Comparison of ENCODE assay signal across 28 cellular contexts in the genomic region with DNA sequence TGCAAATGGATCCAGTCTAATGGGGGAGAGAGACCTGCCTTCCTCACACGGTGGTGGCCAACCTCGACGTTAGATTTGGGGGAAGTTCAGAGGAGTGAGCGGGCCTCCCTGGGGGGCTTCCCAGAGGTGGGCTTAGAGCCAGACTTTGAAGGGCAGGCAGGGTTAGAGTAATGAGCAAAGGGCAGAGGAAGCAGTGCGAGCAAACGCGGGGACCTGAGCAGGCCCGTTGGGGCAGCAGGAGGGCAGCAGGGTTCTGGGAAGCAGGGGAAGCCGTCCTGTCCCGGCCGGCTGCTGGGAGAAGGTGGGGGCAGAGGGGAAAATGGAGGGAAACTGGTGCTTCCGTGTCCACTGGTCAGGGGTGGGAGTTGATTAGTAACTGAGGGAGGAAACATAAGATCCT.
"Had no signal": no experiment of that assay in that cellular context is flagged by ENCODE, and none has a peak within 500 bp of the region (broad histone marks: within the 10 kb centered on the region; RNA-seq: fewer than 3 reads in every experiment).

No MANE protein-coding gene starts in this region.

- DNase-seq: activated B cell treated with CpG ODN at 0.5 μM for 24 hours; activated CD4-positive, alpha-beta T cell treated with anti-CD3 and anti-CD28 coated beads for 48 hours; activated CD4-positive, alpha-beta T cell treated with anti-CD3 and anti-CD28 coated beads, Interleukin-2, amount 50 U/mL, for 1 hour; activated CD4-positive, alpha-beta T cell treated with anti-CD3 and anti-CD28 coated beads, Interleukin-2, amount 50 U/mL, for 48 hours; activated CD8-positive, alpha-beta memory T cell treated with anti-CD3 and anti-CD28 coated beads for 24 hours; activated CD8-positive, alpha-beta T cell treated with anti-CD3 and anti-CD28 coated beads for 36 hours; activated effector memory CD4-positive, alpha-beta T cell treated with Interleukin-2 at 50 U/mL for 16 hours; activated gamma-delta T cell treated with Interleukin-2 at 50 U/mL for 16 hours; activated naive CD4-positive, alpha-beta T cell treated with anti-CD3 and anti-CD28 coated beads, Interleukin-2, amount 50 U/mL, for 16 hours; activated naive CD4-positive, alpha-beta T cell treated with Interleukin-2 at 50 U/mL for 16 hours; activated T-cell treated with anti-CD3 and anti-CD28 coated beads, Interleukin-2, amount 50 U/mL, for 4 hours; amniotic stem cell; anterior cingulate cortex; brain microvascular endothelial cell; dermis blood vessel endothelial cell; effector CD8-positive, alpha-beta T cell; foreskin fibroblast; T-helper 1 cell; T-helper 17 cell; T1000; WERI-Rb-1 had no signal

- H3K27ac Mint-ChIP-seq: activated B cell treated with CpG ODN at 0.5 μM for 24 hours; activated CD8-positive, alpha-beta T cell treated with anti-CD3 and anti-CD28 coated beads for 36 hours; activated naive CD8-positive, alpha-beta T cell; activated T-helper 17 cell treated with anti-CD3 and anti-CD28 coated beads, Interleukin-2, amount 50 U/mL, for 72 hours; T-helper 17 cell; T-helper 2 cell treated with Interferon-gamma antibody and Interleukin-4, amounts not matched to agents 5 μg/mL and 100 μg/mL, for 36 hours had no signal

- H3K9me3 Mint-ChIP-seq: activated CD8-positive, alpha-beta T cell treated with anti-CD3 and anti-CD28 coated beads for 36 hours had no signal

- H3K27me3 ChIP-seq: brain microvascular endothelial cell had no signal

- H3K4me1 Mint-ChIP-seq: activated B cell treated with CpG ODN at 0.5 μM for 24 hours; central memory CD8-positive, alpha-beta T cell; T-helper 17 cell had no signal

- H3K4me3 Mint-ChIP-seq: activated B cell treated with CpG ODN at 0.5 μM for 24 hours; activated CD8-positive, alpha-beta T cell treated with anti-CD3 and anti-CD28 coated beads for 36 hours; activated naive CD8-positive, alpha-beta T cell; activated T-cell treated with anti-CD3 and anti-CD28 coated beads, Interleukin-2, amount 50 U/mL, for 4 hours; activated T-helper 17 cell treated with anti-CD3 and anti-CD28 coated beads, Interleukin-2, amount 50 U/mL, for 72 hours; central memory CD8-positive, alpha-beta T cell; T-helper 17 cell; T-helper 2 cell treated with Interferon-gamma antibody and Interleukin-4, amounts not matched to agents 5 μg/mL and 100 μg/mL, for 36 hours had no signal

- H3K4me3 ChIP-seq: coronary artery had no signal

- H3K36me3 ChIP-seq: brain microvascular endothelial cell, WERI-Rb-1 had no signal

- ATAC-seq: activated CD4-positive, CD25-positive, alpha-beta regulatory T cell treated with anti-CD3 and anti-CD28 coated beads, Interleukin-2, amount 50 U/mL, for 24 hours; activated CD8-positive, alpha-beta T cell treated with anti-CD3 and anti-CD28 coated beads for 36 hours; activated T-cell treated with anti-CD3 and anti-CD28 coated beads, Interleukin-2, amount 50 U/mL, for 4 hours; activated T-helper 17 cell treated with anti-CD3 and anti-CD28 coated beads, Interleukin-2, amount 50 U/mL, for 72 hours; T-helper 17 cell had no signal

- H3K27ac ChIP-seq: brain microvascular endothelial cell, coronary artery, epithelial cell of prostate, WERI-Rb-1 had no signal

- H3K36me3 Mint-ChIP-seq: activated naive CD8-positive, alpha-beta T cell had no signal
